Comparison of ENCODE assay signal across 16 cellular contexts in genomic region chr12:71838231-71838630, GRCh38. TPM values are rescaled to one million over a fixed set of nuclear protein-coding genes. Genes with fewer than 3 reads are reported as not detected.
DNase-seq lines count a peak whose midpoint lies in the region; ATAC-seq, FAIRE-seq and TF ChIP-seq lines count a peak whose summit lies in the region.
"Had no signal": no experiment of that assay in that cellular context is flagged by ENCODE, and none has a peak within 500 bp of the region (broad histone marks: within the 10 kb centered on the region; RNA-seq: fewer than 3 reads in every experiment).

No MANE protein-coding gene starts in this region.

- H3K9me3 ChIP-seq in CD8-positive, alpha-beta memory T cell (ENCODE audit: low read length) = no peaks in the 10 kb centered on the region
- no peaks in the 10 kb centered on the region for H3K9me3 ChIP-seq in parathyroid adenoma (ENCODE audit: control insufficient read depth, low read length)
- H3K9me3 ChIP-seq: adrenal gland, Peyer's patch, prostate gland had no signal

- no peak overlapping the region for H3K4me2 ChIP-seq in parathyroid adenoma (ENCODE audit: low read length)

- H3K27me3 Mint-ChIP-seq in CD8-positive, alpha-beta memory T cell = peaks cover 16 to 20% of the 10 kb centered on the region in 2 donors
- H3K27me3 Mint-ChIP-seq in IgD-negative memory B cell (peaks cover 9% of the 10 kb centered on the region), brain (peaks cover 23% of the 10 kb centered on the region)

- ATAC-seq in HG02870 (IDR thresholded peaks at IDR 0.05; ENCODE audit: unreplicated experiment) = no peak

- no peaks in the 10 kb centered on the region for H3K27me3 ChIP-seq in CD8-positive, alpha-beta memory T cell (ENCODE audit: insufficient read depth, low read length, poor library complexity, severe bottlenecking)
- H3K27me3 ChIP-seq in parathyroid adenoma (ENCODE audit: control insufficient read depth, insufficient read depth, low read length) = no peaks in the 10 kb centered on the region
- H3K27me3 ChIP-seq: adrenal gland, Peyer's patch had no signal

- H3K27ac Mint-ChIP-seq in CD8-positive, alpha-beta memory T cell = peak overlapping the region; percentile 92 to 100 (median 98)
- H3K27ac Mint-ChIP-seq in IgD-negative memory B cell = peak overlapping the region; percentile 31 to 96 (median 68)
- peak overlapping the region in 1 of 5 experiments; percentile 40 for H3K27ac Mint-ChIP-seq in brain

- no peak overlapping the region for H3K27ac ChIP-seq in CD8-positive, alpha-beta memory T cell (ENCODE audit: low read depth, low read length)
- no peak overlapping the region for H3K27ac ChIP-seq in parathyroid adenoma

- H2AFZ ChIP-seq in parathyroid adenoma = peak overlapping the region; percentile 99

- POLR2A ChIA-PET in CD8-positive, alpha-beta memory T cell (lab: Charles Lee) = interaction anchor here (0.7 to 3.4 kb wide), 2 partner anchors 152 to 153 kb away, joined by 3 to 10 read pairs; partner anchors contain the start of gene TMEM19

- H3K79me2 ChIP-seq in parathyroid adenoma = peaks cover 26% of the 10 kb centered on the region

- no peak for TF ChIP-seq CTCF in brain (conservative IDR thresholded peaks at IDR 0.05)
- no peak for TF ChIP-seq CTCF in parathyroid adenoma (IDR thresholded peaks at IDR 0.05)

- H3K36me3 Mint-ChIP-seq in CD8-positive, alpha-beta memory T cell = peaks cover 2 to 18% (median 8%) of the 10 kb centered on the region in 3 donors
- no peaks in the 10 kb centered on the region for H3K36me3 Mint-ChIP-seq in IgD-negative memory B cell
- peaks cover 13% of the 10 kb centered on the region for H3K36me3 Mint-ChIP-seq in brain

- H3K4me3 Mint-ChIP-seq in CD8-positive, alpha-beta memory T cell = peak overlapping the region in 6 of 7 donors; percentile 35 to 93 (median 74)
- peak overlapping the region in 2 of 4 donors; percentile 74 to 92 for H3K4me3 Mint-ChIP-seq in IgD-negative memory B cell
- peak overlapping the region in 4 of 5 experiments; percentile 31 to 98 (median 58) for H3K4me3 Mint-ChIP-seq in brain

- no peaks in the 10 kb centered on the region for H3K36me3 ChIP-seq in CD8-positive, alpha-beta memory T cell (ENCODE audit: insufficient read depth, low read length)
- H3K36me3 ChIP-seq in parathyroid adenoma (ENCODE audit: control insufficient read depth, insufficient read depth, low read length) = no peaks in the 10 kb centered on the region
- H3K36me3 ChIP-seq: adrenal gland, Peyer's patch, prostate gland had no signal

- TF ChIP-seq POLR2A in H54 (IDR thresholded peaks at IDR 0.05; ENCODE audit: low read depth, low read length) = no peak

- CTCF ChIA-PET in CD8-positive, alpha-beta memory T cell (lab: Charles Lee) = interaction anchor here (1.4 to 2.5 kb wide), 5 partner anchors 11 to 175 kb away, joined by 3 to 8 read pairs (median 5); partner anchors contain the start of genes RAB21, THAP2, TMEM19 and ZFC3H1

- FAIRE-seq in H54 (lab: Jason Lieb, UNC) = no peak
- FAIRE-seq: endothelial cell of umbilical vein had no signal

- H3K4me3 ChIP-seq in CD8-positive, alpha-beta memory T cell (ENCODE audit: low read length) = no peak overlapping the region
- no peak overlapping the region for H3K4me3 ChIP-seq in parathyroid adenoma (ENCODE audit: low read depth, low read length)

- H3K9ac ChIP-seq in parathyroid adenoma = no peak overlapping the region

- H3K4me1 Mint-ChIP-seq in CD8-positive, alpha-beta memory T cell = peaks cover 39 to 48% (median 46%) of the 10 kb centered on the region in 3 donors
- H3K4me1 Mint-ChIP-seq in IgD-negative memory B cell (peaks cover 16 to 31% (median 31%) of the 10 kb centered on the region in 3 donors), brain (peaks cover 38% of the 10 kb centered on the region)

- H3K9me3 Mint-ChIP-seq in CD8-positive, alpha-beta memory T cell = peaks cover 0 to 3% (median 0%) of the 10 kb centered on the region in 5 donors
- H3K9me3 Mint-ChIP-seq in IgD-negative memory B cell (no peaks in the 10 kb centered on the region), brain (peaks cover 0 to 3% (median 0%) of the 10 kb centered on the region in 5 experiments)

- peaks cover 39% of the 10 kb centered on the region for H3K4me1 ChIP-seq in CD8-positive, alpha-beta memory T cell (ENCODE audit: insufficient read depth, low read length)
- H3K4me1 ChIP-seq in parathyroid adenoma = peaks cover 2% of the 10 kb centered on the region
- H3K4me1 ChIP-seq: prostate gland had no signal

- no peak for DNase-seq in CD8-positive, alpha-beta memory T cell
- no peak for DNase-seq in H54 (ENCODE audit: insufficient read length, low spot score)
- DNase-seq in NCI-H146 (lab: John Stamatoyannopoulos, UW) = no peak
- DNase-seq: activated CD4-positive, alpha-beta T cell treated with anti-CD3 and anti-CD28 coated beads, Interleukin-2, amount 50 U/mL, for 4 hours; cerebellar nuclear complex; GF-D8; NCI-H187 treated with DMSO at 0.1 percent for 48 hours; NCI-H69; Peyer's patch had no signal

RNA-seq across cellular contexts. Expression of gene TBC1D15, which starts 1.3 kb away (rescaled TPM):
- total RNA-seq in CD8-positive, alpha-beta memory T cell = 10 to 100 TPM; 38.1 to 39.5 TPM
- 36.6 TPM for polyA plus RNA-seq in CD8-positive, alpha-beta memory T cell
- polyA plus RNA-seq in IgD-negative memory B cell (28.3 TPM), brain (ENCODE audit: insufficient read depth, low read depth, low replicate concordance) (11.7 TPM)
